Comparison of ENCODE assay signal across 9 cellular contexts in genomic region chr15:28728061-28728460, GRCh38. TPM values are rescaled to one million over a fixed set of nuclear protein-coding genes. Genes with fewer than 3 reads are reported as not detected.
A peak's percentile ranks its signal among the peaks of the same experiment; 100 is the strongest.
DNase-seq lines count a peak whose midpoint lies in the region; ATAC-seq and TF ChIP-seq lines count a peak whose summit lies in the region.
"Not testable (repeated sequence)": the region's sequence is repeated elsewhere in the genome, so short reads cannot be mapped to it uniquely, and the experiment has no call there.
"Had no signal": no experiment of that assay in that cellular context is flagged by ENCODE, and none has a peak within 500 bp of the region (broad histone marks: within the 10 kb centered on the region; RNA-seq: fewer than 3 reads in every experiment).

No MANE protein-coding gene starts in this region.

- TF ChIP-seq CTCF in GM23338 (conservative IDR thresholded peaks at IDR 0.05; ENCODE audit: low read depth in 2 of 2): peak in 1 of 2 experiments; percentile 46; a peak in 2 of 4 replicates

- H3K4me3 ChIP-seq in GM23338: 0 out of 2 replicates have a peak overlapping the region, but pooled peaks have one; percentile 2
- not testable (repeated sequence) for H3K4me3 ChIP-seq in NT2/D1 (ENCODE audit: insufficient read length, low read depth)

- not testable (repeated sequence) for H3F3A ChIP-seq in GM23338 (replicated peaks; ENCODE audit: low read depth)

- not testable (repeated sequence) for H3K4me1 Mint-ChIP-seq in GM23338; activated CD4-positive, alpha-beta T cell treated with anti-CD3 and anti-CD28 coated beads, Interleukin-2, amount 10 ng/mL, durations not matched to agents 7 days and 5 days; activated naive CD8-positive, alpha-beta T cell treated with anti-CD3 and anti-CD28 coated beads, Interleukin-2, amount 10 ng/mL, durations not matched to agents 7 days and 5 days

- H2AFZ ChIP-seq in GM23338: 0 out of 2 replicates have a peak overlapping the region, but pooled peaks have one; percentile 29

- H3K36me3 Mint-ChIP-seq in GM23338 (ENCODE audit: low read depth); activated CD4-positive, alpha-beta T cell treated with anti-CD3 and anti-CD28 coated beads, Interleukin-2, amount 10 ng/mL, durations not matched to agents 7 days and 5 days (ENCODE audit: low read depth); activated naive CD8-positive, alpha-beta T cell treated with anti-CD3 and anti-CD28 coated beads, Interleukin-2, amount 10 ng/mL, durations not matched to agents 7 days and 5 days: not testable (repeated sequence)

- not testable (repeated sequence) for H3K9me3 ChIP-seq in NT2/D1 (ENCODE audit: insufficient read depth, low read length)

- not testable (repeated sequence) for H3K27me3 Mint-ChIP-seq in GM23338 (ENCODE audit: insufficient read depth, low read depth, poor library complexity); activated naive CD8-positive, alpha-beta T cell treated with anti-CD3 and anti-CD28 coated beads, Interleukin-2, amount 10 ng/mL, durations not matched to agents 7 days and 5 days
- H3K27me3 Mint-ChIP-seq in activated CD4-positive, alpha-beta T cell treated with anti-CD3 and anti-CD28 coated beads, Interleukin-2, amount 10 ng/mL, durations not matched to agents 7 days and 5 days: peaks cover 11% of the 10 kb centered on the region

- peak; percentile 37 for DNase-seq in COLO668 (lab: John Stamatoyannopoulos, UW; ENCODE audit: unreplicated experiment)
- DNase-seq in GM23338 (ENCODE audit: low spot score): peak; percentile 40
- peak; percentile 30 to 81 (median 48) for DNase-seq in NCI-H1417 (lab: John Stamatoyannopoulos, UW)
- DNase-seq in NT2/D1 (ENCODE audit: low read depth, low spot score): peak; percentile 8
- peak; percentile 46 for DNase-seq in activated CD4-positive, alpha-beta T cell treated with anti-CD3 and anti-CD28 coated beads, Interleukin-2, amount 10 ng/mL, durations not matched to agents 7 days and 5 days
- peak; percentile 46 for DNase-seq in activated naive CD8-positive, alpha-beta T cell treated with anti-CD3 and anti-CD28 coated beads, Interleukin-2, amount 10 ng/mL, durations not matched to agents 7 days and 5 days
- peak; percentile 50 for DNase-seq in iPS DF 19.7 (ENCODE audit: low read depth, low spot score)
- peak; percentile 33 for DNase-seq in stimulated activated CD4-positive, alpha-beta T cell treated with anti-CD3 and anti-CD28 coated beads, Interleukin-1b, Interleukin-23, amount 100 ng/mL, for 48 hours

- H3K27ac ChIP-seq in GM23338 (ENCODE audit: low read depth): not testable (repeated sequence)

- H3K79me2 ChIP-seq in GM23338 (replicated peaks; ENCODE audit: insufficient read depth): not testable (repeated sequence)

- H3K4me2 ChIP-seq in GM23338: peak overlapping the region; percentile 19; the same call in 1 of the 2 replicates

- H3K36me3 ChIP-seq in GM23338 (ENCODE audit: insufficient read depth); NT2/D1 (ENCODE audit: insufficient read depth, insufficient read length, low read length): not testable (repeated sequence)

- H3K9me2 ChIP-seq in GM23338 (ENCODE audit: insufficient read depth): not testable (repeated sequence)

- peaks cover 10% of the 10 kb centered on the region for H3K4me1 ChIP-seq in GM23338 (ENCODE audit: insufficient read depth)
- H3K4me1 ChIP-seq in NT2/D1 (ENCODE audit: insufficient read depth, insufficient read length): not testable (repeated sequence)

- not testable (repeated sequence) for H3K9ac ChIP-seq in NT2/D1 (ENCODE audit: insufficient read length, low read depth)

- not testable (repeated sequence) for H4K20me1 ChIP-seq in GM23338 (replicated peaks; ENCODE audit: insufficient read depth)

- not testable (repeated sequence) for H3K27me3 ChIP-seq in GM23338 (ENCODE audit: insufficient read depth); NT2/D1 (ENCODE audit: insufficient read depth, insufficient read length)

- H3K4me3 Mint-ChIP-seq in GM23338: peak overlapping the region; percentile 17; the same call in 2 of the 3 replicates
- not testable (repeated sequence) for H3K4me3 Mint-ChIP-seq in activated CD4-positive, alpha-beta T cell treated with anti-CD3 and anti-CD28 coated beads, Interleukin-2, amount 10 ng/mL, durations not matched to agents 7 days and 5 days
- peak overlapping the region; percentile 52 for H3K4me3 Mint-ChIP-seq in activated naive CD8-positive, alpha-beta T cell treated with anti-CD3 and anti-CD28 coated beads, Interleukin-2, amount 10 ng/mL, durations not matched to agents 7 days and 5 days

- H3K9me3 Mint-ChIP-seq in GM23338; activated CD4-positive, alpha-beta T cell treated with anti-CD3 and anti-CD28 coated beads, Interleukin-2, amount 10 ng/mL, durations not matched to agents 7 days and 5 days; activated naive CD8-positive, alpha-beta T cell treated with anti-CD3 and anti-CD28 coated beads, Interleukin-2, amount 10 ng/mL, durations not matched to agents 7 days and 5 days: not testable (repeated sequence)

- CTCF ChIA-PET in activated CD4-positive, alpha-beta T cell treated with anti-CD3 and anti-CD28 coated beads, Interleukin-2, amount 10 ng/mL, durations not matched to agents 7 days and 5 days (lab: Charles Lee): not testable (repeated sequence)

- peak overlapping the region; percentile 73 for H3K27ac Mint-ChIP-seq in GM23338
- not testable (repeated sequence) for H3K27ac Mint-ChIP-seq in activated CD4-positive, alpha-beta T cell treated with anti-CD3 and anti-CD28 coated beads, Interleukin-2, amount 10 ng/mL, durations not matched to agents 7 days and 5 days
- peak overlapping the region; percentile 51 for H3K27ac Mint-ChIP-seq in activated naive CD8-positive, alpha-beta T cell treated with anti-CD3 and anti-CD28 coated beads, Interleukin-2, amount 10 ng/mL, durations not matched to agents 7 days and 5 days

- POLR2A ChIA-PET in activated CD4-positive, alpha-beta T cell treated with anti-CD3 and anti-CD28 coated beads, Interleukin-2, amount 10 ng/mL, durations not matched to agents 7 days and 5 days (lab: Charles Lee): not testable (repeated sequence)
- POLR2A ChIA-PET in activated naive CD8-positive, alpha-beta T cell treated with anti-CD3 and anti-CD28 coated beads, Interleukin-2, amount 10 ng/mL, durations not matched to agents 7 days and 5 days (lab: Charles Lee): interaction anchor here (0.6 kb wide), 1 partner anchor 57 kb away, joined by 3 read pairs; no protein-coding TSS in a partner anchor

- not testable (repeated sequence) for ATAC-seq in GM23338; activated naive CD8-positive, alpha-beta T cell treated with anti-CD3 and anti-CD28 coated beads, Interleukin-2, amount 10 ng/mL, durations not matched to agents 7 days and 5 days (ENCODE audit: low read depth)

RNA-seq across cellular contexts. Expression of gene GOLGA8M, which starts 15.8 kb away (rescaled TPM):
- total RNA-seq in GM23338 (2014; rRNA removed; shearing (Covaris generic)): not detected in 2 replicates
- polyA plus RNA-seq in GM23338 (2016; fragmentation: Nextera tagmentation; extraction: Ambion mirVana): not detected in 2 replicates
- total RNA-seq in activated CD4-positive, alpha-beta T cell treated with anti-CD3 and anti-CD28 coated beads, Interleukin-2, amount 10 ng/mL, durations not matched to agents 7 days and 5 days: 1 to 10 TPM; 1.7 to 1.8 TPM
- 10 to 100 TPM in 1 of 2 experiments, 1 to 10 TPM in 1; 7.7 to 11.3 TPM for total RNA-seq in activated naive CD8-positive, alpha-beta T cell treated with anti-CD3 and anti-CD28 coated beads, Interleukin-2, amount 10 ng/mL, durations not matched to agents 7 days and 5 days
- total RNA-seq: stomach had no signal
- polyA plus RNA-seq: stomach had no signal
